Comparison of ENCODE assay signal across 1 cellular context in genomic region chr16:69326172-69326873, GRCh38.
TF ChIP-seq lines count a peak whose summit lies in the region.

No MANE protein-coding gene starts in this region.

TF ChIP-seq in HepG2, 621 proteins besides CTCF, POLR2A, EP300 and RAD21 (continued from another document and continues in another):
- TF ChIP-seq ZNF574 (CRISPR knock-in tag; IDR thresholded peaks at IDR 0.05), result peak; percentile 92
- TF ChIP-seq NFYC (CRISPR knock-in tag; IDR thresholded peaks at IDR 0.05), result no peak
- no peak for TF ChIP-seq SALL2 (CRISPR knock-in tag; IDR thresholded peaks at IDR 0.05)
- TF ChIP-seq TFE3 (CRISPR knock-in tag; IDR thresholded peaks at IDR 0.05), result peak; percentile 76
- TF ChIP-seq KAT2B (IDR thresholded peaks at IDR 0.05; ENCODE audit: borderline replicate concordance, low read depth, low read length), result no peak
- peak; percentile 54; the same call in 1 of the 2 replicates for TF ChIP-seq RCOR2 (CRISPR knock-in tag; IDR thresholded peaks at IDR 0.05)
- TF ChIP-seq ZNF136 (CRISPR knock-in tag; IDR thresholded peaks at IDR 0.05; ENCODE audit: low read depth), result 0 out of 2 replicates have a peak, but pooled peaks have one; percentile 61
- TF ChIP-seq THAP8 (CRISPR knock-in tag; IDR thresholded peaks at IDR 0.05; ENCODE audit: borderline replicate concordance), result no peak
- TF ChIP-seq ZNF781 (CRISPR knock-in tag; IDR thresholded peaks at IDR 0.05; ENCODE audit: borderline replicate concordance, not compliant biosample characterization), result peak; percentile 45
- no peak for TF ChIP-seq ZNF615 (CRISPR knock-in tag; IDR thresholded peaks at IDR 0.05; ENCODE audit: borderline replicate concordance)
- no peak for TF ChIP-seq DNMT3B (CRISPR knock-in tag; conservative IDR thresholded peaks at IDR 0.05)
- no peak for TF ChIP-seq CHCHD3 (CRISPR knock-in tag; IDR thresholded peaks at IDR 0.05)
- no peak for TF ChIP-seq ZNF775 (CRISPR knock-in tag; IDR thresholded peaks at IDR 0.05; ENCODE audit: borderline replicate concordance)
- no peak for TF ChIP-seq CENPX (CRISPR knock-in tag; IDR thresholded peaks at IDR 0.05)
- no peak for TF ChIP-seq EZH2 (conservative IDR thresholded peaks at IDR 0.05; ENCODE audit: low read depth, low read length)
- peak; percentile 74 for TF ChIP-seq GATAD2A (CRISPR knock-in tag; IDR thresholded peaks at IDR 0.05)
- TF ChIP-seq JUNB (CRISPR knock-in tag; IDR thresholded peaks at IDR 0.05; ENCODE audit: borderline replicate concordance), result no peak
- TF ChIP-seq NFKB2 (CRISPR knock-in tag; IDR thresholded peaks at IDR 0.05; ENCODE audit: borderline replicate concordance), result no peak
- TF ChIP-seq ZSCAN12 (CRISPR knock-in tag; IDR thresholded peaks at IDR 0.05), result peak; percentile 70; the same call in 1 of the 2 replicates
- 0 out of 2 replicates have a peak, but pooled peaks have one; percentile 54 for TF ChIP-seq POGZ (CRISPR knock-in tag; IDR thresholded peaks at IDR 0.05)
- TF ChIP-seq ZSCAN31 (CRISPR knock-in tag; IDR thresholded peaks at IDR 0.05; ENCODE audit: low read depth), result 0 out of 2 replicates have a peak, but pooled peaks have one; percentile 48
- TF ChIP-seq SMAD9 (CRISPR knock-in tag; IDR thresholded peaks at IDR 0.05), result 0 out of 2 replicates have a peak, but pooled peaks have one; percentile 7
- no peak for TF ChIP-seq SNAI1 (CRISPR knock-in tag; IDR thresholded peaks at IDR 0.05; ENCODE audit: borderline replicate concordance)
- TF ChIP-seq EHMT2 (IDR thresholded peaks at IDR 0.05; ENCODE audit: borderline replicate concordance, low read depth, low read length), result peak; percentile 39; the same call in 1 of the 2 replicates
- TF ChIP-seq FOXK2 (IDR thresholded peaks at IDR 0.05), result peak; percentile 84
- TF ChIP-seq HIC2 (CRISPR knock-in tag; IDR thresholded peaks at IDR 0.05; ENCODE audit: low read depth), result no peak
- no peak for TF ChIP-seq ADNP (CRISPR knock-in tag; IDR thresholded peaks at IDR 0.05)
- no peak for TF ChIP-seq NFE2L2 (IDR thresholded peaks at IDR 0.05; ENCODE audit: low read length)
- no peak for TF ChIP-seq ZFP36L2 (CRISPR knock-in tag; IDR thresholded peaks at IDR 0.05)
- TF ChIP-seq ZBTB2 (CRISPR knock-in tag; IDR thresholded peaks at IDR 0.05; ENCODE audit: low read depth), result no peak
- TF ChIP-seq CHD2 (IDR thresholded peaks at IDR 0.05; ENCODE audit: low read depth, low read length), result no peak
- TF ChIP-seq RFX1 (IDR thresholded peaks at IDR 0.05), result no peak
- TF ChIP-seq TAF15 (IDR thresholded peaks at IDR 0.05; ENCODE audit: low read depth, low read length, poor library complexity, severe bottlenecking), result no peak
- no peak for TF ChIP-seq NR3C1 (CRISPR knock-in tag; IDR thresholded peaks at IDR 0.05)
- no peak for TF ChIP-seq ZNF720 (CRISPR knock-in tag; IDR thresholded peaks at IDR 0.05)
- 0 out of 2 replicates have a peak, but pooled peaks have one; percentile 15 for TF ChIP-seq BCL6 (CRISPR knock-in tag; IDR thresholded peaks at IDR 0.05)
- peak; percentile 73 for TF ChIP-seq FOXA3 (CRISPR knock-in tag; IDR thresholded peaks at IDR 0.05)
- peak; percentile 79; the same call in 1 of the 2 replicates for TF ChIP-seq YEATS4 (CRISPR knock-in tag; IDR thresholded peaks at IDR 0.05; ENCODE audit: borderline replicate concordance)
- TF ChIP-seq IRF1 (CRISPR knock-in tag; IDR thresholded peaks at IDR 0.05; ENCODE audit: low read depth), result no peak
- TF ChIP-seq FOXC1 (CRISPR knock-in tag; IDR thresholded peaks at IDR 0.05; ENCODE audit: borderline replicate concordance), result peak; percentile 69; the same call in 1 of the 2 replicates
- TF ChIP-seq MAZ (IDR thresholded peaks at IDR 0.05; ENCODE audit: borderline replicate concordance, low read depth, low read length), result no peak
- peak; percentile 51; the same call in 1 of the 2 replicates for TF ChIP-seq MAZ (CRISPR knock-in tag; IDR thresholded peaks at IDR 0.05; ENCODE audit: low read depth)
- no peak for TF ChIP-seq ZNF468 (CRISPR knock-in tag; IDR thresholded peaks at IDR 0.05)
- TF ChIP-seq ZNF207 (IDR thresholded peaks at IDR 0.05; ENCODE audit: borderline replicate concordance), result no peak
- TF ChIP-seq ZNF230 (CRISPR knock-in tag; IDR thresholded peaks at IDR 0.05), result no peak
- no peak for TF ChIP-seq NFIB (CRISPR knock-in tag; IDR thresholded peaks at IDR 0.05; ENCODE audit: borderline replicate concordance)
- TF ChIP-seq TCF12 (IDR thresholded peaks at IDR 0.05), result no peak
- TF ChIP-seq TCF12 (CRISPR knock-in tag; IDR thresholded peaks at IDR 0.05), result no peak
- no peak for TF ChIP-seq RAD51 (IDR thresholded peaks at IDR 0.05; ENCODE audit: borderline replicate concordance)
- TF ChIP-seq SIN3B (IDR thresholded peaks at IDR 0.05; ENCODE audit: low read length), result no peak
- no peak for TF ChIP-seq XBP1 (CRISPR knock-in tag; IDR thresholded peaks at IDR 0.05)
- TF ChIP-seq ATF1 (CRISPR knock-in tag; IDR thresholded peaks at IDR 0.05), result no peak
- TF ChIP-seq SOX6 (IDR thresholded peaks at IDR 0.05), result no peak
- peak; percentile 65; the same call in 1 of the 2 replicates for TF ChIP-seq SOX6 (CRISPR knock-in tag; IDR thresholded peaks at IDR 0.05)
- no peak for TF ChIP-seq GLMP (CRISPR knock-in tag; IDR thresholded peaks at IDR 0.05; ENCODE audit: borderline replicate concordance)
- TF ChIP-seq ZNF737 (CRISPR knock-in tag; IDR thresholded peaks at IDR 0.05; ENCODE audit: borderline replicate concordance), result no peak
- no peak for TF ChIP-seq ZNF275 (CRISPR knock-in tag; IDR thresholded peaks at IDR 0.05; ENCODE audit: borderline replicate concordance)
- no peak for TF ChIP-seq ZNF713 (CRISPR knock-in tag; IDR thresholded peaks at IDR 0.05)
- TF ChIP-seq IRF2 (CRISPR knock-in tag; IDR thresholded peaks at IDR 0.05), result peak; percentile 81
- TF ChIP-seq ZNF235 (CRISPR knock-in tag; IDR thresholded peaks at IDR 0.05; ENCODE audit: borderline replicate concordance), result no peak
- no peak; the same call in 1 of the 2 replicates for TF ChIP-seq POLR2AphosphoS5 (IDR thresholded peaks at IDR 0.05; ENCODE audit: low read depth, low read length)
- peak; percentile 73 for TF ChIP-seq KMT2A (CRISPR knock-in tag; IDR thresholded peaks at IDR 0.05)
- TF ChIP-seq ZNF598 (CRISPR knock-in tag; IDR thresholded peaks at IDR 0.05; ENCODE audit: borderline replicate concordance), result peak; percentile 46; the same call in 1 of the 2 replicates
- TF ChIP-seq ZBTB20 (CRISPR knock-in tag; IDR thresholded peaks at IDR 0.05; ENCODE audit: borderline replicate concordance, low read depth), result no peak
- TF ChIP-seq ARID3A (IDR thresholded peaks at IDR 0.05; ENCODE audit: low read depth, low read length), result no peak
- no peak for TF ChIP-seq ZNF256 (CRISPR knock-in tag; conservative IDR thresholded peaks at IDR 0.05)
